8 cellular contexts compared by ENCODE assay signal in the genomic region with DNA sequence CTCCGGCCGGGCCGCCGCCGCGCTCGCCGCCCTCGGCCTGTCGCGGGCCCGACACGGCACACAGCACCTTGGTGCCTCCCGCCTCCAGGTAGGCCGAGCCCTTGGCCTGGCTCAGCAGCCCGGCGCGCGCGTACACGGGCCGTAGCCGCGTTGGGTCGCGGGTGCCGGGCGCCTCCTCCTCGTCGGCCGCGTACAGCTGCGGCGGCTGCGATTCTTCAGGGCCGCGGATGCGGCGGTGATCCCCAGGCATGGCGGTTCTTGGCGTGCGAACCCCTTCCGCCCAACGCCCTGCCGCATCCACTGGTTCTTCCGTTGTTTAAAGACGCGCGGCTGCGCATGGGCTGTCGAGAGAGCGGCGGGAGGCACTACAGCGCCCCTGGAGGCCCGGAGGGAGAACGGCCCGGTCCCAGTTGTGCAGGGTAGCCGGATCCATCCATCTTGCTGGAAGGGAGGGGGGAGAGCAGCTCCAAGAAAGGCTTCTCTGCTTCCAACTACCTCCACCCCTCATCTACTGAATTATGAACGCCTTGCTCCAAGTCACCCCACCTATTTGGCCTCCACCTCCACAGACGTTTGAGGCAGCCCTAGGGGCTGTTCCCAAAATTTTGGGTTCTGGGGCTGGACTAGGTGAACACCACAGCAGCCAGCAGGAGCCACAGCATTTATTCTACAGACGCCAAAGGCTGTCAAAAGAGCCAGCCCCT. TPM values are rescaled to one million over a fixed set of nuclear protein-coding genes. Genes with fewer than 3 reads are reported as not detected.
DNase-seq lines count a peak whose midpoint lies in the region; ATAC-seq and TF ChIP-seq lines count a peak whose summit lies in the region.

A gene (minus strand): TSS at position 290 of the 704 bp plus-strand sequence. CDS start 40 bp downstream, at position 250.

- WGBS in psoas muscle, 3 donors = 3 to 5% (median 4%) methylated on average over 25 to 61 of the region's 61 CpGs
- 2% methylated on average over 61 of the region's 61 CpGs for WGBS in urinary bladder

- peaks cover 9% of the 10 kb centered on the region for H3K4me1 ChIP-seq in psoas muscle
- no peaks in the 10 kb centered on the region for H3K4me1 ChIP-seq in urinary bladder (ENCODE audit: insufficient read depth)

- no peaks in the 10 kb centered on the region for H3K27me3 ChIP-seq in psoas muscle (ENCODE audit: insufficient read depth in 3 of 3, low read length in 2 of 3)

- ATAC-seq in GM18498 (IDR thresholded peaks at IDR 0.05; ENCODE audit: unreplicated experiment) = peak; percentile 84
- peak; percentile 85 for ATAC-seq in HG02938 (IDR thresholded peaks at IDR 0.05; ENCODE audit: unreplicated experiment)
- ATAC-seq in left ventricle myocardium superior = peak; percentile 96
- ATAC-seq in psoas muscle = peak; percentile 85 to 96 (median 94)

- no peaks in the 10 kb centered on the region for H3K9me3 ChIP-seq in psoas muscle

- DNase-seq in NCI-H1694 (lab: John Stamatoyannopoulos, UW) (peak; percentile 76), amniotic stem cell (lab: John Stamatoyannopoulos, UW) (peak; percentile 90), left ventricle myocardium superior (peak; percentile 94), psoas muscle (peak; percentile 91 to 94)

- intact Hi-C loops in T-helper 1 cell treated with Interleukin-12 subunit alpha and Interleukin-12 subunit beta and Interleukin-4 antibody, amounts not matched to agents 30 ng/mL and 1 ng/mL, for 36 hours (cut with micrococcal nuclease) = loop anchor here (1.0 to 10.0 kb wide), 7 partner anchors 31 to 1065 kb away; a partner anchor contains a TSS
- intact Hi-C loops in left ventricle myocardium superior (cut with micrococcal nuclease) = no loop called here
- intact Hi-C loops in psoas muscle (cut with DNase I) = no loop called here

- H3K27ac ChIP-seq in psoas muscle = peak within 1 kb of the TSS; percentile 64
- peak within 1 kb of the TSS; percentile 91 for H3K27ac ChIP-seq in urinary bladder (ENCODE audit: low read depth)

- TF ChIP-seq CTCF in psoas muscle (IDR thresholded peaks at IDR 0.05) = peak; percentile 71

- H3K4me3 ChIP-seq in psoas muscle = peak within 1 kb of the TSS; percentile 72
- H3K4me3 ChIP-seq in urinary bladder (ENCODE audit: low read depth, low read length) = peak within 1 kb of the TSS; percentile 95

- H3K36me3 ChIP-seq in psoas muscle (ENCODE audit: insufficient read depth in 1 of 2, low read depth in 1 of 2) (peaks cover 14 to 48% of the 10 kb centered on the region in 2 donors), urinary bladder (ENCODE audit: insufficient read depth) (peaks cover 3% of the 10 kb centered on the region)

RNA-seq across cellular contexts. Expression of the gene that starts here (rescaled TPM):
- total RNA-seq in T-helper 1 cell treated with Interleukin-12 subunit alpha and Interleukin-12 subunit beta and Interleukin-4 antibody, amounts not matched to agents 30 ng/mL and 1 ng/mL, for 36 hours = 27.5 and 28.3 TPM in 2 replicates
- 11.6 TPM for total RNA-seq in left ventricle myocardium superior
- 10 to 100 TPM; 12.3 to 21.4 (median 19.2) TPM for total RNA-seq in psoas muscle
- 10 to 100 TPM in 2 of 3 donors, 1 to 10 TPM in 1; 8.8 to 22.2 (median 16.9) TPM for polyA plus RNA-seq in psoas muscle
- total RNA-seq in urinary bladder = 35.5 TPM
- 11.1 TPM for polyA plus RNA-seq in urinary bladder

Comparison
In these comparisons a context has a peak if more than half of its experiments do, and no peak if none do; other contexts are left out.
1. Peak in every context shown above with its lines: DNase-seq, ATAC-seq, H3K4me3 ChIP-seq and H3K27ac ChIP-seq.